In the genomic region with DNA sequence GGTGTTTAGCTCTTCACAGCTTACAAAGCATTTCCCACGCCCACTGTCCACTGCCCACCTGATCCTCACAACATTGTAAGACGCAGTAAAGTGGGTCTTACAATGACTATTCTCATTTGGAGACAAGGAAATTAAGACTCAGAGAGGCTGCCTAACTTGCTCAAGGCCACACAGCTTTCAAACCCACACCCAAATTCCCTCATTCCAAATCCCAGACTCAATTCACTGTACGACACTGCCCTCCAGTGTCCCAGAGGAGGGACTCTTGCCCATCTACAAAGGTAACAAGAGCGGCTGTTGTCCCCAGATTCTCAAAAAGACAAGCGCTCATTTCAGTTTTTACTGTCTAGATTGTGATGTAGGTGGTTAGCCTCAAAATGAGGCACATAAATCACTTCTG, we compare ENCODE assay signal across 8 cellular contexts.
DNase-seq lines count a peak whose midpoint lies in the region; ATAC-seq and TF ChIP-seq lines count a peak whose summit lies in the region.
"Had no signal": no experiment of that assay in that cellular context is flagged by ENCODE, and none has a peak within 500 bp of the region (broad histone marks: within the 10 kb centered on the region; RNA-seq: fewer than 3 reads in every experiment).

No MANE protein-coding gene starts in this region.

- H3K9me3 Mint-ChIP-seq in chondrocyte (ENCODE audit: low read depth), result no peaks in the 10 kb centered on the region

- TF ChIP-seq POLR2A in esophagus muscularis mucosa (IDR thresholded peaks at IDR 0.05; ENCODE audit: low read depth), result no peak

- WGBS in neuronal stem cell (ENCODE audit: extremely low coverage in 2 of 2, insufficient read length in 2 of 2, insufficient replicate concordance in 1 of 2), 2 donors, result no CpG with 5 or more reads among the region's 5 CpGs
- WGBS in esophagus muscularis mucosa, result 86% methylated on average over 5 of the region's 5 CpGs

- no peaks in the 10 kb centered on the region for H3K36me3 ChIP-seq in neuronal stem cell (replicated peaks in 1 of 2; ENCODE audit: control insufficient read depth in 2 of 2, insufficient read depth in 2 of 2, low read length in 2 of 2)
- no peaks in the 10 kb centered on the region for H3K36me3 ChIP-seq in esophagus muscularis mucosa

- TF ChIP-seq CTCF in LNCaP clone FGC (IDR thresholded peaks at IDR 0.05; ENCODE audit: control insufficient read depth, extremely low read depth, insufficient read depth) (peak; percentile 66), chondrocyte (IDR thresholded peaks at IDR 0.05) (peak; percentile 75), esophagus muscularis mucosa (IDR thresholded peaks at IDR 0.05) (no peak)

- H3K27ac ChIP-seq in neuronal stem cell (replicated peaks; ENCODE audit: low read length) (no peak overlapping the region), esophagus muscularis mucosa (replicated peaks in 1 of 4) (no peak overlapping the region)

- H3K14ac ChIP-seq in neuronal stem cell (ENCODE audit: low read length), result no peak overlapping the region

- H3K23ac ChIP-seq in neuronal stem cell (ENCODE audit: low read depth, low read length, poor library complexity), result no peak overlapping the region

- no peak overlapping the region for H2BK120ac ChIP-seq in neuronal stem cell (ENCODE audit: low read depth, low read length)

- no peak overlapping the region for H3K9ac ChIP-seq in neuronal stem cell (ENCODE audit: low read depth, low read length, poor library complexity)

- H3K27me3 ChIP-seq in neuronal stem cell (ENCODE audit: control insufficient read depth in 3 of 3, insufficient read depth in 3 of 3, low read depth in 1 of 3, low read length in 3 of 3) (no peaks in the 10 kb centered on the region), esophagus muscularis mucosa (no peaks in the 10 kb centered on the region)

- no peaks in the 10 kb centered on the region for H3K36me3 Mint-ChIP-seq in chondrocyte (ENCODE audit: low read depth)

- no peak for TF ChIP-seq EP300 in esophagus muscularis mucosa (IDR thresholded peaks at IDR 0.05)

- H3K4me2 ChIP-seq in neuronal stem cell (ENCODE audit: insufficient read depth, low read length, poor library complexity, severe bottlenecking), result no peak overlapping the region

- no peak overlapping the region for H2BK12ac ChIP-seq in neuronal stem cell (ENCODE audit: low read length)

- ATAC-seq in HG03442 (IDR thresholded peaks at IDR 0.05; ENCODE audit: unreplicated experiment) (no peak), GM18519 (IDR thresholded peaks at IDR 0.05; ENCODE audit: low FRiP score, unreplicated experiment) (no peak)

- no peak overlapping the region for H2AFZ ChIP-seq in neuronal stem cell (ENCODE audit: low read length)

- H3K4me1 ChIP-seq in neuronal stem cell (ENCODE audit: control insufficient read depth in 2 of 2, insufficient read depth in 1 of 2, low read depth in 1 of 2, low read length in 2 of 2) (no peaks in the 10 kb centered on the region), esophagus muscularis mucosa (no peaks in the 10 kb centered on the region)

- no peak overlapping the region for H4K8ac ChIP-seq in neuronal stem cell (ENCODE audit: low read depth, low read length)

- DNase-seq in ELF-1 (ENCODE audit: low read depth, low spot score) (peak; percentile 48), LNCaP clone FGC (ENCODE audit: low read depth) (peak; percentile 10), chondrocyte (ENCODE audit: low spot score) (no peak), neuronal stem cell (ENCODE audit: low spot score) (peak; percentile 12), esophagus muscularis mucosa (ENCODE audit: extremely low spot score) (no peak)
- DNase-seq: erythroblast had no signal

- H3K18ac ChIP-seq in neuronal stem cell (ENCODE audit: low read length), result no peak overlapping the region

- no peak overlapping the region for H4K91ac ChIP-seq in neuronal stem cell (ENCODE audit: low read depth, low read length, poor library complexity)

- H2AK5ac ChIP-seq in neuronal stem cell (ENCODE audit: low read depth, low read length), result no peak overlapping the region

- peaks cover 11% of the 10 kb centered on the region for H3K4me1 Mint-ChIP-seq in chondrocyte (ENCODE audit: low read depth)

- H3K9me3 ChIP-seq in neuronal stem cell (replicated peaks in 1 of 2; ENCODE audit: control insufficient read depth in 2 of 2, insufficient read depth in 1 of 2, low read depth in 1 of 2, low read length in 2 of 2) (no peaks in the 10 kb centered on the region), esophagus muscularis mucosa (no peaks in the 10 kb centered on the region)

- intact Hi-C loops in esophagus muscularis mucosa (cut with DNase I), result no loop called here

- no peak overlapping the region for H3K4me3 ChIP-seq in LNCaP clone FGC (ENCODE audit: low read depth, low read length)
- H3K4me3 ChIP-seq in neuronal stem cell (ENCODE audit: low read length in 2 of 2), result no peak overlapping the region
- H3K4me3 ChIP-seq in esophagus muscularis mucosa, result no peak overlapping the region

- H3K4ac ChIP-seq in neuronal stem cell (ENCODE audit: low read length), result no peak overlapping the region

- no peak overlapping the region for H3K4me3 Mint-ChIP-seq in chondrocyte (ENCODE audit: unreplicated experiment)

- H3K27ac Mint-ChIP-seq in chondrocyte (ENCODE audit: unreplicated experiment), result no peak overlapping the region

- H3K79me1 ChIP-seq in neuronal stem cell (ENCODE audit: low read depth, low read length), result no peaks in the 10 kb centered on the region

- H2BK15ac ChIP-seq in neuronal stem cell (ENCODE audit: low read length), result no peak overlapping the region

- H3K27me3 Mint-ChIP-seq in chondrocyte (ENCODE audit: low read depth), result peaks cover 12% of the 10 kb centered on the region

- no peak overlapping the region for H2BK5ac ChIP-seq in neuronal stem cell (ENCODE audit: low read length)

Comparison
In these comparisons a context has a peak if more than half of its experiments do, and no peak if none do; other contexts are left out.
1. DNase-seq: peak in ELF-1 (single experiment), LNCaP clone FGC (single experiment) and neuronal stem cell (single experiment); none in chondrocyte (single experiment) and esophagus muscularis mucosa (single experiment).
2. CTCF ChIP-seq: peak in LNCaP clone FGC (single experiment) and chondrocyte (single experiment); none in esophagus muscularis mucosa (0 of 3).